In genomic region chr3:196604548-196604947, GRCh38 we compare ENCODE assay signal across 12 cellular contexts. TPM values are rescaled to one million over a fixed set of nuclear protein-coding genes. Genes with fewer than 3 reads are reported as not detected.
A peak's percentile ranks its signal among the peaks of the same experiment; 100 is the strongest.
DNase-seq lines count a peak whose midpoint lies in the region; ATAC-seq and TF ChIP-seq lines count a peak whose summit lies in the region.
"Had no signal": no experiment of that assay in that cellular context is flagged by ENCODE, and none has a peak within 500 bp of the region (broad histone marks: within the 10 kb centered on the region; RNA-seq: fewer than 3 reads in every experiment).

No MANE protein-coding gene starts in this region.

- H3K9me3 Mint-ChIP-seq in CD8-positive, alpha-beta T cell, result no peaks in the 10 kb centered on the region
- no peaks in the 10 kb centered on the region for H3K9me3 Mint-ChIP-seq in neural progenitor cell
- H3K9me3 Mint-ChIP-seq: natural killer cell treated with Interleukin-12 subunit alpha and Interleukin-12 subunit beta and Interleukin-15 and Interleukin-18, amount 100 ng/mL, for 72 hours had no signal

- no peaks in the 10 kb centered on the region for H3K27me3 ChIP-seq in CD8-positive, alpha-beta T cell (ENCODE audit: insufficient read depth, low read length)
- H3K27me3 ChIP-seq in neural progenitor cell, result no peaks in the 10 kb centered on the region

- H3K36me3 ChIP-seq in CD8-positive, alpha-beta T cell (ENCODE audit: insufficient read depth, low read length), result no peaks in the 10 kb centered on the region
- no peaks in the 10 kb centered on the region for H3K36me3 ChIP-seq in neural progenitor cell
- H3K36me3 ChIP-seq: heart right ventricle had no signal

- peak overlapping the region; percentile 40 for H3K4me3 Mint-ChIP-seq in CD8-positive, alpha-beta T cell
- no peak overlapping the region for H3K4me3 Mint-ChIP-seq in neural progenitor cell
- H3K4me3 Mint-ChIP-seq: natural killer cell treated with Interleukin-12 subunit alpha and Interleukin-12 subunit beta and Interleukin-15 and Interleukin-18, amount 100 ng/mL, for 72 hours had no signal

- no peak overlapping the region for H3K4me2 ChIP-seq in neural progenitor cell

- H3K36me3 Mint-ChIP-seq in CD8-positive, alpha-beta T cell, result no peaks in the 10 kb centered on the region
- H3K36me3 Mint-ChIP-seq in neural progenitor cell, result no peaks in the 10 kb centered on the region
- H3K36me3 Mint-ChIP-seq: natural killer cell treated with Interleukin-12 subunit alpha and Interleukin-12 subunit beta and Interleukin-15 and Interleukin-18, amount 100 ng/mL, for 72 hours had no signal

- CTCF ChIA-PET in CD8-positive, alpha-beta T cell (lab: Charles Lee), result interaction anchor here (0.7 to 9.0 kb wide), 9 partner anchors 8 to 985 kb away, joined by 3 to 235 read pairs (median 4); partner anchors contain the start of gene NRROS

- H3K9me3 ChIP-seq in CD8-positive, alpha-beta T cell (ENCODE audit: low read length), result no peaks in the 10 kb centered on the region
- no peaks in the 10 kb centered on the region for H3K9me3 ChIP-seq in neural progenitor cell (ENCODE audit: low read depth)

- no peak for TF ChIP-seq CTCF in CD8-positive, alpha-beta T cell (IDR thresholded peaks at IDR 0.05)
- no peak for TF ChIP-seq CTCF in neural progenitor cell (IDR thresholded peaks at IDR 0.05)

- peak overlapping the region; percentile 76 for H3K27ac Mint-ChIP-seq in CD8-positive, alpha-beta T cell
- no peak overlapping the region for H3K27ac Mint-ChIP-seq in neural progenitor cell
- H3K27ac Mint-ChIP-seq: natural killer cell treated with Interleukin-12 subunit alpha and Interleukin-12 subunit beta and Interleukin-15 and Interleukin-18, amount 100 ng/mL, for 72 hours had no signal

- no peaks in the 10 kb centered on the region for H3K79me2 ChIP-seq in neural progenitor cell (ENCODE audit: low read depth)

- no peaks in the 10 kb centered on the region for H3F3A ChIP-seq in neural progenitor cell (ENCODE audit: low read depth)

- no peak overlapping the region for H3K27ac ChIP-seq in CD8-positive, alpha-beta T cell (ENCODE audit: low read depth, low read length)
- H3K27ac ChIP-seq in neural progenitor cell, result no peak overlapping the region
- H3K27ac ChIP-seq: heart right ventricle had no signal

- peak; percentile 92 for ATAC-seq in CD8-positive, alpha-beta T cell
- ATAC-seq in HG03159 (IDR thresholded peaks at IDR 0.05; ENCODE audit: unreplicated experiment), result no peak
- ATAC-seq: heart right ventricle; natural killer cell treated with Interleukin-12 subunit alpha and Interleukin-12 subunit beta and Interleukin-15 and Interleukin-18, amount 100 ng/mL, for 72 hours; SK-N-SH treated with all-trans-retinoic acid at 6 μM for 48 hours had no signal

- H2AFZ ChIP-seq in neural progenitor cell (replicated peaks), result peak overlapping the region; percentile 34

- intact Hi-C loops in CD8-positive, alpha-beta T cell (cut with DNase I, micrococcal nuclease), result loop anchor here in 1 of 2 experiments (2.0 to 10.0 kb wide), 3 partner anchors 210 to 366 kb away; partner anchors contain the start of gene NCBP2

- H3K4me3 ChIP-seq in CD8-positive, alpha-beta T cell (ENCODE audit: low read depth, low read length), result no peak overlapping the region
- H3K4me3 ChIP-seq in neural progenitor cell, result no peak overlapping the region
- H3K4me3 ChIP-seq: heart right ventricle had no signal

- H3K4me1 ChIP-seq in CD8-positive, alpha-beta T cell (ENCODE audit: insufficient read depth, low read length), result peaks cover 6% of the 10 kb centered on the region
- H3K4me1 ChIP-seq in neural progenitor cell, result peaks cover 2% of the 10 kb centered on the region

- peak; percentile 30 to 88 (median 56) for DNase-seq in CD8-positive, alpha-beta T cell
- DNase-seq in NCI-H510A (lab: John Stamatoyannopoulos, UW) (peak; percentile 23), activated T-cell treated with anti-CD3 and anti-CD28 coated beads for 24 hours (ENCODE audit: low read depth) (peak; percentile 30), neural progenitor cell (ENCODE audit: low spot score) (no peak), DMS114 treated with DMSO at 0.1 percent for 48 hours (lab: John Stamatoyannopoulos, UW; ENCODE audit: unreplicated experiment) (no peak), mucosa of gallbladder (ENCODE audit: low spot score) (no peak), NCI-H345 treated with DMSO at 0.1 percent for 48 hours (lab: John Stamatoyannopoulos, UW; ENCODE audit: unreplicated experiment) (no peak)
- DNase-seq: heart right ventricle, MM.1S had no signal

- H4K20me1 ChIP-seq in neural progenitor cell (ENCODE audit: low read depth), result no peaks in the 10 kb centered on the region

- H3K27me3 Mint-ChIP-seq in CD8-positive, alpha-beta T cell (ENCODE audit: low read depth), result no peaks in the 10 kb centered on the region
- no peaks in the 10 kb centered on the region for H3K27me3 Mint-ChIP-seq in neural progenitor cell (ENCODE audit: insufficient read depth, low read depth)
- H3K27me3 Mint-ChIP-seq: natural killer cell treated with Interleukin-12 subunit alpha and Interleukin-12 subunit beta and Interleukin-15 and Interleukin-18, amount 100 ng/mL, for 72 hours had no signal

- H3K4me1 Mint-ChIP-seq in CD8-positive, alpha-beta T cell (ENCODE audit: low read depth), result peaks cover 24% of the 10 kb centered on the region
- H3K4me1 Mint-ChIP-seq in neural progenitor cell, result peaks cover 5% of the 10 kb centered on the region

- no peak overlapping the region for H3K9ac ChIP-seq in neural progenitor cell

- POLR2A ChIA-PET in CD8-positive, alpha-beta T cell (lab: Charles Lee), result interaction anchor here (1.5 kb wide), 1 partner anchor 14 kb away, joined by 4 read pairs; no protein-coding TSS in a partner anchor

RNA-seq across cellular contexts. Expression of gene NRROS, which starts 34.9 kb away (rescaled TPM):
- 1 to 10 TPM; 4.6 to 5.7 TPM for total RNA-seq in CD8-positive, alpha-beta T cell
- total RNA-seq in neural progenitor cell (ENCODE audit: low replicate concordance), result 0.58 and 1.7 TPM in 2 replicates
- total RNA-seq in mucosa of gallbladder, result 6.4 TPM

RNA-seq across cellular contexts. Expression of gene FBXO45, which starts 36.1 kb away (rescaled TPM):
- 1 to 10 TPM; 7.8 to 9.3 TPM for total RNA-seq in CD8-positive, alpha-beta T cell
- total RNA-seq in neural progenitor cell (ENCODE audit: low replicate concordance), result 14.4 and 23.1 TPM in 2 replicates
- total RNA-seq in mucosa of gallbladder, result 7.5 TPM

RNA-seq across cellular contexts. Expression of gene WDR53, which starts 36.2 kb away (rescaled TPM):
- 10 to 100 TPM; 15.7 to 17.5 TPM for total RNA-seq in CD8-positive, alpha-beta T cell
- 9.3 and 9.7 TPM in 2 replicates for total RNA-seq in neural progenitor cell (ENCODE audit: low replicate concordance)
- 8.6 TPM for total RNA-seq in mucosa of gallbladder

Comparison
In these comparisons a context has a peak if more than half of its experiments do, and no peak if none do; other contexts are left out.
1. DNase-seq: peak in CD8-positive, alpha-beta T cell (7 of 7), NCI-H510A (single experiment) and activated T-cell treated with anti-CD3 and anti-CD28 coated beads for 24 hours (single experiment); none in neural progenitor cell (single experiment), DMS114 treated with DMSO at 0.1 percent for 48 hours (single experiment), mucosa of gallbladder (single experiment) and NCI-H345 treated with DMSO at 0.1 percent for 48 hours (single experiment).